In genomic region chrX:110167952-110168451, GRCh38 we compare ENCODE assay signal across 8 cellular contexts.
DNase-seq lines count a peak whose midpoint lies in the region; ATAC-seq and TF ChIP-seq lines count a peak whose summit lies in the region.

No MANE protein-coding gene starts in this region.

- H3K27ac Mint-ChIP-seq in brain: no peak overlapping the region

- H3K4me3 ChIP-seq in mesenchymal stem cell (ENCODE audit: insufficient read depth in 1 of 2, low read depth in 1 of 2, low read length in 2 of 2): no peak overlapping the region
- no peak overlapping the region for H3K4me3 ChIP-seq in transverse colon

- no peak overlapping the region for H3K9ac ChIP-seq in mesenchymal stem cell (ENCODE audit: low read length)

- H3K9me3 ChIP-seq in mesenchymal stem cell (ENCODE audit: control insufficient read depth, low read length) (no peaks in the 10 kb centered on the region), transverse colon (no peaks in the 10 kb centered on the region)

- no peak overlapping the region for H3K23ac ChIP-seq in mesenchymal stem cell (ENCODE audit: low read length in 2 of 2)

- no peak overlapping the region for H3K27ac ChIP-seq in mesenchymal stem cell (ENCODE audit: low read length, poor library complexity, severe bottlenecking)
- H3K27ac ChIP-seq in transverse colon: no peak overlapping the region

- peak; percentile 59 to 66 for TF ChIP-seq CTCF in brain (conservative IDR thresholded peaks at IDR 0.05)
- TF ChIP-seq CTCF in transverse colon (IDR thresholded peaks at IDR 0.05): peak; percentile 17 to 55 (median 36)

- H4K8ac ChIP-seq in mesenchymal stem cell (ENCODE audit: low read length): no peak overlapping the region

- TF ChIP-seq POLR2A in transverse colon (IDR thresholded peaks at IDR 0.05): no peak

- WGBS in mesenchymal stem cell: 28% methylated on average over 8 of the region's 9 CpGs
- 49% methylated on average over 7 of the region's 9 CpGs; no CpG with 5 or more reads in 1 of the 2 donors for WGBS in transverse colon (ENCODE audit: low coverage in 1 of 2), 2 donors

- no peak overlapping the region for H2AFZ ChIP-seq in mesenchymal stem cell (ENCODE audit: low read depth, low read length)

- H2BK5ac ChIP-seq in mesenchymal stem cell (ENCODE audit: low read depth, low read length, poor library complexity, severe bottlenecking): no peak overlapping the region

- H2BK12ac ChIP-seq in mesenchymal stem cell (ENCODE audit: low read length in 2 of 2): no peak overlapping the region

- H3K18ac ChIP-seq in mesenchymal stem cell (ENCODE audit: low read depth in 1 of 2, low read length in 2 of 2): peak overlapping the region in 1 of 2 experiments; percentile 41

- no peaks in the 10 kb centered on the region for H3K79me1 ChIP-seq in mesenchymal stem cell (replicated peaks; ENCODE audit: low read length, poor library complexity, severe bottlenecking)

- H3K4me1 ChIP-seq in mesenchymal stem cell (ENCODE audit: control insufficient read depth, insufficient read depth, low read depth, low read length): peaks cover 6% of the 10 kb centered on the region
- no peaks in the 10 kb centered on the region for H3K4me1 ChIP-seq in transverse colon

- no peak overlapping the region for H2AK5ac ChIP-seq in mesenchymal stem cell (ENCODE audit: low read length, severe bottlenecking)

- no peaks in the 10 kb centered on the region for H3K9me3 Mint-ChIP-seq in brain

- H3K4me3 Mint-ChIP-seq in brain: no peak overlapping the region

- H3K4me2 ChIP-seq in mesenchymal stem cell (ENCODE audit: low read length, poor library complexity, severe bottlenecking): no peak overlapping the region

- peak; percentile 50 for DNase-seq in NCI-H2227 (lab: John Stamatoyannopoulos, UW; ENCODE audit: unreplicated experiment)
- DNase-seq in NCI-H2227 treated with DMSO at 0.1 percent for 48 hours (lab: John Stamatoyannopoulos, UW): no peak
- peak; percentile 18 for DNase-seq in T1000 (lab: John Stamatoyannopoulos, UW)
- peak; percentile 60 for DNase-seq in mesenchymal stem cell
- DNase-seq in transverse colon: peak; percentile 22

- H3K36me3 ChIP-seq in mesenchymal stem cell (ENCODE audit: control insufficient read depth in 1 of 2, insufficient read depth in 2 of 2, low read depth in 1 of 2, low read length in 2 of 2): peaks cover 0 to 4% of the 10 kb centered on the region in 2 experiments
- no peaks in the 10 kb centered on the region for H3K36me3 ChIP-seq in transverse colon

- peaks cover 22% of the 10 kb centered on the region for H3K36me3 Mint-ChIP-seq in brain

- H3K4me1 Mint-ChIP-seq in brain: no peaks in the 10 kb centered on the region

- no peak overlapping the region for H2BK15ac ChIP-seq in mesenchymal stem cell (ENCODE audit: low read depth, poor library complexity, severe bottlenecking)

- no peaks in the 10 kb centered on the region for H3K27me3 Mint-ChIP-seq in brain

- no peak overlapping the region for H3K4ac ChIP-seq in mesenchymal stem cell (ENCODE audit: low read depth in 1 of 2, low read length in 2 of 2)

- H4K91ac ChIP-seq in mesenchymal stem cell (ENCODE audit: low read length): no peak overlapping the region

- in situ Hi-C loops in transverse colon (cut with MboI; ENCODE audit: low pct_ligation_motif_present in 1 of 4, low pct_unique_long_range_greater_than_20kb in 1 of 4, low sequenced_read_pairs in 3 of 4): loop anchor here in 1 of 4 donors (10.0 kb wide), 1 partner anchor 237 kb away; no protein-coding TSS in a partner anchor

- no peak overlapping the region for H2BK120ac ChIP-seq in mesenchymal stem cell (ENCODE audit: low read depth, low read length)

- no peak overlapping the region for H3K14ac ChIP-seq in mesenchymal stem cell (ENCODE audit: low read length in 2 of 2)

- intact Hi-C loops in transverse colon (cut with DNase I; ENCODE audit: low total_unique reads): loop anchor here (5.0 kb wide), 1 partner anchor 249 kb away; no protein-coding TSS in a partner anchor

- peaks cover 0 to 27% of the 10 kb centered on the region in 2 experiments for H3K27me3 ChIP-seq in mesenchymal stem cell (ENCODE audit: control insufficient read depth in 1 of 2, insufficient read depth in 1 of 2, low read length in 2 of 2)
- no peaks in the 10 kb centered on the region for H3K27me3 ChIP-seq in transverse colon

- no peak for ATAC-seq in GM21423 (IDR thresholded peaks at IDR 0.05; ENCODE audit: unreplicated experiment)
- no peak for ATAC-seq in GM18907 (IDR thresholded peaks at IDR 0.05; ENCODE audit: unreplicated experiment)

- TF ChIP-seq EP300 in transverse colon (IDR thresholded peaks at IDR 0.05; ENCODE audit: low read depth): no peak
